ENCODE assay signal across 23 cellular contexts in the genomic region with DNA sequence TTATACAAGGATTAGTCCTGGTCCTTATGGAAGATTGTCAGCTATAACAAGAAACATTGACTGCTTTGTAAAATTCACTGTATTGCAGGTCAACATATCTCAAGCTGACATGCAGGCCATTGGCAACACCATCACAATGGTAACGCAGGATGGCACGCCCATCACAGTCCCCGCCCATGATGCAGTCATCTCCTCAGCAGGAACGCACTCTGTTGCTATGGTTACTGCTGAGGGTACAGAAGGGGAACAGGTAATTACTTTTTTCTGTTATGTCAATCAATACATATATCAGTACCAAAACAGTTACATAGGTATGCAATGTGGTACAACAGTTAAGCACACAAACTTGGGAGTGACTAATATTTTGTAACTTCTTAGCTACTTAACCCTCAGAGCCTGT. TPM values are rescaled to one million over a fixed set of nuclear protein-coding genes. Genes with fewer than 3 reads are reported as not detected.
A peak's percentile ranks its signal among the peaks of the same experiment; 100 is the strongest.
DNase-seq lines count a peak whose midpoint lies in the region; ATAC-seq and TF ChIP-seq lines count a peak whose summit lies in the region.
"Had no signal": no experiment of that assay in that cellular context is flagged by ENCODE, and none has a peak within 500 bp of the region (broad histone marks: within the 10 kb centered on the region; RNA-seq: fewer than 3 reads in every experiment).

No MANE protein-coding gene starts in this region.

- TF ChIP-seq POLR2A in suprapubic skin (IDR thresholded peaks at IDR 0.05): no peak

- DNase-seq in activated naive CD8-positive, alpha-beta T cell treated with anti-CD3 and anti-CD28 coated beads for 36 hours: peak; percentile 8
- DNase-seq in activated naive CD8-positive, alpha-beta T cell treated with anti-CD3 and anti-CD28 coated beads, Interleukin-2, amount 50 U/mL, for 24 hours: no peak
- peak; percentile 89 for DNase-seq in NCI-H146 (lab: John Stamatoyannopoulos, UW)
- DNase-seq in endodermal cell: peak; percentile 76
- DNase-seq in type B pancreatic cell (ENCODE audit: extremely low spot score, unreplicated experiment): no peak
- DNase-seq in GM19238 (ENCODE audit: insufficient read length, low spot score): no peak
- no peak for DNase-seq in suprapubic skin (ENCODE audit: low spot score in 2 of 2)
- DNase-seq: activated naive CD4-positive, alpha-beta T cell treated with anti-CD3 and anti-CD28 coated beads for 36 hours; activated T-cell treated with anti-CD3 and anti-CD28 coated beads, Interleukin-2, amount 50 U/mL, for 1 hour; aorta; CD4-positive, alpha-beta T cell; central memory CD4-positive, alpha-beta T cell; KBM-7; NCI-H2081; NCI-H526 treated with DMSO at 0.1 percent for 48 hours; Right ventricle myocardium superior; stimulated activated CD4-positive, alpha-beta T cell treated with anti-CD3 and anti-CD28 coated beads, Interleukin-12 subunit alpha, Interleukin-12 subunit beta, amount 100 ng/mL, for 4 hours; SW 1271 had no signal

- TF ChIP-seq CTCF in endodermal cell (conservative IDR thresholded peaks at IDR 0.05) (no peak), type B pancreatic cell (conservative IDR thresholded peaks at IDR 0.05) (no peak), suprapubic skin (IDR thresholded peaks at IDR 0.05) (no peak)

- H3K27me3 ChIP-seq in endodermal cell (ENCODE audit: control insufficient read depth, insufficient read depth, low read length, poor library complexity, severe bottlenecking): no peaks in the 10 kb centered on the region
- no peaks in the 10 kb centered on the region for H3K27me3 ChIP-seq in suprapubic skin
- H3K27me3 ChIP-seq: neutrophil had no signal

- H3K36me3 Mint-ChIP-seq in activated naive CD8-positive, alpha-beta T cell treated with anti-CD3 and anti-CD28 coated beads for 36 hours: peaks cover 18% of the 10 kb centered on the region
- H3K36me3 Mint-ChIP-seq in activated naive CD8-positive, alpha-beta T cell treated with anti-CD3 and anti-CD28 coated beads, Interleukin-2, amount 50 U/mL, for 24 hours (ENCODE audit: low read depth): peaks cover 37% of the 10 kb centered on the region
- H3K36me3 Mint-ChIP-seq in endodermal cell (ENCODE audit: low read depth): peaks cover 67% of the 10 kb centered on the region
- peaks cover 49% of the 10 kb centered on the region for H3K36me3 Mint-ChIP-seq in type B pancreatic cell

- H3K36me3 ChIP-seq in endodermal cell (ENCODE audit: control insufficient read depth, insufficient read depth, low read length): peaks cover 51% of the 10 kb centered on the region
- peaks cover 46% of the 10 kb centered on the region for H3K36me3 ChIP-seq in suprapubic skin

- H3K27ac ChIP-seq in endodermal cell (ENCODE audit: low read depth, low read length) (no peak overlapping the region), suprapubic skin (no peak overlapping the region)
- H3K27ac ChIP-seq: HL-60 had no signal

- no peaks in the 10 kb centered on the region for H3K27me3 Mint-ChIP-seq in activated naive CD8-positive, alpha-beta T cell treated with anti-CD3 and anti-CD28 coated beads for 36 hours
- no peaks in the 10 kb centered on the region for H3K27me3 Mint-ChIP-seq in activated naive CD8-positive, alpha-beta T cell treated with anti-CD3 and anti-CD28 coated beads, Interleukin-2, amount 50 U/mL, for 24 hours
- H3K27me3 Mint-ChIP-seq in endodermal cell (ENCODE audit: insufficient read depth) (no peaks in the 10 kb centered on the region), type B pancreatic cell (no peaks in the 10 kb centered on the region)
- H3K27me3 Mint-ChIP-seq: CD4-positive, alpha-beta T cell had no signal

- H3K27ac Mint-ChIP-seq in activated naive CD8-positive, alpha-beta T cell treated with anti-CD3 and anti-CD28 coated beads for 36 hours: no peak overlapping the region
- no peak overlapping the region for H3K27ac Mint-ChIP-seq in activated naive CD8-positive, alpha-beta T cell treated with anti-CD3 and anti-CD28 coated beads, Interleukin-2, amount 50 U/mL, for 24 hours
- H3K27ac Mint-ChIP-seq in endodermal cell (no peak overlapping the region), type B pancreatic cell (peak overlapping the region; percentile 75)
- H3K27ac Mint-ChIP-seq: activated naive CD4-positive, alpha-beta T cell treated with anti-CD3 and anti-CD28 coated beads for 36 hours; CD4-positive, alpha-beta T cell had no signal

- H3K4me3 Mint-ChIP-seq in activated naive CD8-positive, alpha-beta T cell treated with anti-CD3 and anti-CD28 coated beads for 36 hours: no peak overlapping the region
- H3K4me3 Mint-ChIP-seq in activated naive CD8-positive, alpha-beta T cell treated with anti-CD3 and anti-CD28 coated beads, Interleukin-2, amount 50 U/mL, for 24 hours: no peak overlapping the region
- H3K4me3 Mint-ChIP-seq in endodermal cell: no peak overlapping the region
- H3K4me3 Mint-ChIP-seq in type B pancreatic cell: no peak overlapping the region
- H3K4me3 Mint-ChIP-seq: activated naive CD4-positive, alpha-beta T cell treated with anti-CD3 and anti-CD28 coated beads for 36 hours; CD4-positive, alpha-beta T cell had no signal

- H3K9me3 Mint-ChIP-seq in activated naive CD8-positive, alpha-beta T cell treated with anti-CD3 and anti-CD28 coated beads for 36 hours: no peaks in the 10 kb centered on the region
- no peaks in the 10 kb centered on the region for H3K9me3 Mint-ChIP-seq in activated naive CD8-positive, alpha-beta T cell treated with anti-CD3 and anti-CD28 coated beads, Interleukin-2, amount 50 U/mL, for 24 hours
- peaks cover 6% of the 10 kb centered on the region for H3K9me3 Mint-ChIP-seq in endodermal cell
- no peaks in the 10 kb centered on the region for H3K9me3 Mint-ChIP-seq in type B pancreatic cell
- H3K9me3 Mint-ChIP-seq: activated naive CD4-positive, alpha-beta T cell treated with anti-CD3 and anti-CD28 coated beads for 36 hours; CD4-positive, alpha-beta T cell had no signal

- WGBS in endodermal cell (ENCODE audit: insufficient coverage in 1 of 2, insufficient read length in 1 of 2), 2 experiments: 90 to 96% methylated on average over 3 to 4 of the region's 4 CpGs
- WGBS in suprapubic skin: 68% methylated on average over 4 of the region's 4 CpGs

- no peak overlapping the region for H3K9ac ChIP-seq in endodermal cell (ENCODE audit: extremely low read depth, low read length, poor library complexity, severe bottlenecking)

- ATAC-seq in activated naive CD8-positive, alpha-beta T cell treated with anti-CD3 and anti-CD28 coated beads, Interleukin-2, amount 50 U/mL, for 24 hours: no peak
- ATAC-seq in GM21723 (IDR thresholded peaks at IDR 0.05; ENCODE audit: unreplicated experiment): no peak
- ATAC-seq: esophagus mucosa had no signal

- H3K9me3 ChIP-seq in endodermal cell (ENCODE audit: control insufficient read depth, low read length): peaks cover 9% of the 10 kb centered on the region
- H3K9me3 ChIP-seq in suprapubic skin: no peaks in the 10 kb centered on the region
- H3K9me3 ChIP-seq: HAP-1, neutrophil had no signal

- H3K4me1 ChIP-seq in endodermal cell (ENCODE audit: control insufficient read depth, insufficient read depth, low read length): peaks cover 3% of the 10 kb centered on the region
- H3K4me1 ChIP-seq in suprapubic skin: no peaks in the 10 kb centered on the region

- TF ChIP-seq EP300 in suprapubic skin (IDR thresholded peaks at IDR 0.05): no peak

- H3K4me3 ChIP-seq in endodermal cell (ENCODE audit: low read length): no peak overlapping the region
- H3K4me3 ChIP-seq in suprapubic skin: no peak overlapping the region
- H3K4me3 ChIP-seq: HAP-1 had no signal

- H3K4me1 Mint-ChIP-seq in activated naive CD8-positive, alpha-beta T cell treated with anti-CD3 and anti-CD28 coated beads for 36 hours: no peaks in the 10 kb centered on the region
- H3K4me1 Mint-ChIP-seq in activated naive CD8-positive, alpha-beta T cell treated with anti-CD3 and anti-CD28 coated beads, Interleukin-2, amount 50 U/mL, for 24 hours: no peaks in the 10 kb centered on the region
- H3K4me1 Mint-ChIP-seq in endodermal cell (peaks cover 7% of the 10 kb centered on the region), type B pancreatic cell (ENCODE audit: unreplicated experiment) (no peaks in the 10 kb centered on the region)

RNA-seq across cellular contexts. Expression of a gene that starts 55.3 kb away (rescaled TPM):
- total RNA-seq in activated naive CD8-positive, alpha-beta T cell treated with anti-CD3 and anti-CD28 coated beads for 36 hours: 10 to 100 TPM; 26.5 to 26.8 TPM
- total RNA-seq in endodermal cell: 10 to 100 TPM; 34.6 to 44.4 TPM
- 30.4 TPM for polyA plus RNA-seq in endodermal cell (2013, experiment 1 of 2)
- 37.5 TPM for polyA plus RNA-seq in endodermal cell (2013, experiment 2 of 2)
- total RNA-seq in type B pancreatic cell (ENCODE audit: low replicate concordance): 30.3 and 38.8 TPM in 2 replicates
- 10 to 100 TPM; 16.1 to 25.9 (median 18.4) TPM for total RNA-seq in suprapubic skin

RNA-seq across cellular contexts. Expression of a gene that starts 57.4 kb away (rescaled TPM):
- total RNA-seq in activated naive CD8-positive, alpha-beta T cell treated with anti-CD3 and anti-CD28 coated beads for 36 hours: 10 to 100 TPM; 46.8 to 47.5 TPM
- total RNA-seq in endodermal cell (10 to 100 TPM; 80.1 to 93.5 TPM), type B pancreatic cell (ENCODE audit: low replicate concordance) (80.1 and 104 TPM in 2 replicates), suprapubic skin (100 to 1,000 TPM in 3 of 4 donors, 10 to 100 TPM in 1; 82.0 to 296 (median 183) TPM)
- 72.0 TPM for polyA plus RNA-seq in endodermal cell (2013, experiment 1 of 2)
- polyA plus RNA-seq in endodermal cell (2013, experiment 2 of 2): 71.9 TPM

Comparison
In these comparisons a context has a peak if more than half of its experiments do, and no peak if none do; other contexts are left out.
1. DNase-seq: peak in activated naive CD8-positive, alpha-beta T cell treated with anti-CD3 and anti-CD28 coated beads for 36 hours (single experiment), NCI-H146 (single experiment) and endodermal cell (single experiment); none in activated naive CD8-positive, alpha-beta T cell treated with anti-CD3 and anti-CD28 coated beads, Interleukin-2, amount 50 U/mL, for 24 hours (single experiment), type B pancreatic cell (single experiment), GM19238 (single experiment) and suprapubic skin (0 of 2).